ENCODE assay signal across 1 cellular context in genomic region chr22:41022470-41023298, GRCh38.
A peak's percentile ranks its signal among the peaks of the same experiment; 100 is the strongest.
TF ChIP-seq lines count a peak whose summit lies in the region.

No MANE protein-coding gene starts in this region.

TF ChIP-seq in GM12878, 131 proteins besides CTCF, POLR2A, EP300 and RAD21 (continued from another document):
- peak; percentile 78 for TF ChIP-seq ZNF687 (IDR thresholded peaks at IDR 0.05)
